Comparison of ENCODE assay signal across 1 cellular context in the genomic region with DNA sequence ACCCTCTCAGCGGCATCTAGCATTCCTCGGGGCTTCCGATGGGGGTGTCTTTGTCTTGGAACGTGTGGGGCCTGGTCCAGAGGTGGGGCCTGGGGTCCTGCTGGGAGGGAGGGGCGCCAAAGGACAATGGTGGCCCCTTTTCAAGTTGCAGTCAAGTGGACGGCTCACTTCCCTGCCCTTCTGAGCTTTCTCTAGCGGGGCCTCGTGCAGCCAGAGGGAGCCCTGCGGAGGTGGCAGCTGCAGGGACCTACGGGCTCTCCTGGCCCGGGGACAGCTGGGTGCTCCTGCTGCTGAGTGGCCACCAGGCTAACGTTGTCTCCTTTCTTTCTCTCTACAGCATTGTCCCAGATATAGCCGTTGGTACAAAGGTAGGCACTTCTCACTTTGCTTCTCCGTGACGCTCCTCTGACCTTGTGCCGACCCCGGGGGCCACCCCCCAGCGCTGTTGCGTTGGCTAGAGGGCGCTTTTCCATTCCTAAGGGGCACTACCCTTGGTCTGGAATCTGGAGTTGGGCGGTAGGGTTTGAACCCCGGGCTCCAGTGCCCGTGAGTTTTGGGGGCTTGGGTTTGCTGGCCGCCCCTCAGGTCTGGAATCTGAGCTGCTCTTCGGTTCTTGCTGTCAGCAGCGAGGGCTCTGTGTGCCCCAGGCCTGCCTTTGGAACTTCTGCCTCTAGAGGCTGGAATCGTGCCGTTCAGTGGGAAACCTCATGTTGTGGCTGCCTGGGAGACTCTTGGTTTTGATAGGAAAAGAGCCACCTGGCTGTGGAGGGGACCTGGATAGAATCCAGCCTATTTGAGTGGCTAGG.
TF ChIP-seq lines count a peak whose summit lies in the region.

No MANE protein-coding gene starts in this region.

TF ChIP-seq in K562, 482 proteins besides CTCF, POLR2A, EP300 and RAD21 (continued from another document):
- TF ChIP-seq, protein P1, sequence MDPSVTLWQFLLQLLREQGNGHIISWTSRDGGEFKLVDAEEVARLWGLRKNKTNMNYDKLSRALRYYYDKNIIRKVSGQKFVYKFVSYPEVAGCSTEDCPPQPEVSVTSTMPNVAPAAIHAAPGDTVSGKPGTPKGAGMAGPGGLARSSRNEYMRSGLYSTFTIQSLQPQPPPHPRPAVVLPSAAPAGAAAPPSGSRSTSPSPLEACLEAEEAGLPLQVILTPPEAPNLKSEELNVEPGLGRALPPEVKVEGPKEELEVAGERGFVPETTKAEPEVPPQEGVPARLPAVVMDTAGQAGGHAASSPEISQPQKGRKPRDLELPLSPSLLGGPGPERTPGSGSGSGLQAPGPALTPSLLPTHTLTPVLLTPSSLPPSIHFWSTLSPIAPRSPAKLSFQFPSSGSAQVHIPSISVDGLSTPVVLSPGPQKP (CRISPR knock-in tag; IDR thresholded peaks at IDR 0.05), result no peak
- TF ChIP-seq MEF2A (IDR thresholded peaks at IDR 0.05; ENCODE audit: control insufficient read depth, low read depth, low read length), result no peak
- TF ChIP-seq MTA3 (IDR thresholded peaks at IDR 0.05; ENCODE audit: borderline replicate concordance), result no peak; the same call in 1 of the 2 replicates
- TF ChIP-seq SOX6 (IDR thresholded peaks at IDR 0.05), result no peak
- no peak for TF ChIP-seq ZFP30 (CRISPR knock-in tag; IDR thresholded peaks at IDR 0.05; ENCODE audit: borderline replicate concordance)
- no peak for TF ChIP-seq HLTF (IDR thresholded peaks at IDR 0.05)
- no peak for TF ChIP-seq PTRF (tag; IDR thresholded peaks at IDR 0.05)
- TF ChIP-seq, protein P2, sequence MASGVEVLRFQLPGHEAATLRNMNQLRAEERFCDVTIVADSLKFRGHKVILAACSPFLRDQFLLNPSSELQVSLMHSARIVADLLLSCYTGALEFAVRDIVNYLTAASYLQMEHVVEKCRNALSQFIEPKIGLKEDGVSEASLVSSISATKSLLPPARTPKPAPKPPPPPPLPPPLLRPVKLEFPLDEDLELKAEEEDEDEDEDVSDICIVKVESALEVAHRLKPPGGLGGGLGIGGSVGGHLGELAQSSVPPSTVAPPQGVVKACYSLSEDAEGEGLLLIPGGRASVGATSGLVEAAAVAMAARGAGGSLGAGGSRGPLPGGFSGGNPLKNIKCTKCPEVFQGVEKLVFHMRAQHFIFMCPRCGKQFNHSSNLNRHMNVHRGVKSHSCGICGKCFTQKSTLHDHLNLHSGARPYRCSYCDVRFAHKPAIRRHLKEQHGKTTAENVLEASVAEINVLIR (CRISPR knock-in tag; IDR thresholded peaks at IDR 0.05), result no peak
- TF ChIP-seq, protein P3, sequence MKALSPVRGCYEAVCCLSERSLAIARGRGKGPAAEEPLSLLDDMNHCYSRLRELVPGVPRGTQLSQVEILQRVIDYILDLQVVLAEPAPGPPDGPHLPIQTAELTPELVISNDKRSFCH (CRISPR knock-in tag; IDR thresholded peaks at IDR 0.05), result no peak
- TF ChIP-seq, protein P3 (tag; IDR thresholded peaks at IDR 0.05), result no peak
- TF ChIP-seq SMC3 (conservative IDR thresholded peaks at IDR 0.05; ENCODE audit: insufficient read depth, low read depth, low read length), result no peak
- TF ChIP-seq, protein P4, sequence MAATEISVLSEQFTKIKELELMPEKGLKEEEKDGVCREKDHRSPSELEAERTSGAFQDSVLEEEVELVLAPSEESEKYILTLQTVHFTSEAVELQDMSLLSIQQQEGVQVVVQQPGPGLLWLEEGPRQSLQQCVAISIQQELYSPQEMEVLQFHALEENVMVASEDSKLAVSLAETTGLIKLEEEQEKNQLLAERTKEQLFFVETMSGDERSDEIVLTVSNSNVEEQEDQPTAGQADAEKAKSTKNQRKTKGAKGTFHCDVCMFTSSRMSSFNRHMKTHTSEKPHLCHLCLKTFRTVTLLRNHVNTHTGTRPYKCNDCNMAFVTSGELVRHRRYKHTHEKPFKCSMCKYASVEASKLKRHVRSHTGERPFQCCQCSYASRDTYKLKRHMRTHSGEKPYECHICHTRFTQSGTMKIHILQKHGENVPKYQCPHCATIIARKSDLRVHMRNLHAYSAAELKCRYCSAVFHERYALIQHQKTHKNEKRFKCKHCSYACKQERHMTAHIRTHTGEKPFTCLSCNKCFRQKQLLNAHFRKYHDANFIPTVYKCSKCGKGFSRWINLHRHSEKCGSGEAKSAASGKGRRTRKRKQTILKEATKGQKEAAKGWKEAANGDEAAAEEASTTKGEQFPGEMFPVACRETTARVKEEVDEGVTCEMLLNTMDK (IDR thresholded peaks at IDR 0.05; ENCODE audit: borderline replicate concordance, insufficient read depth, low read depth, low read length, poor library complexity, severe bottlenecking), result no peak
- TF ChIP-seq, protein P5, sequence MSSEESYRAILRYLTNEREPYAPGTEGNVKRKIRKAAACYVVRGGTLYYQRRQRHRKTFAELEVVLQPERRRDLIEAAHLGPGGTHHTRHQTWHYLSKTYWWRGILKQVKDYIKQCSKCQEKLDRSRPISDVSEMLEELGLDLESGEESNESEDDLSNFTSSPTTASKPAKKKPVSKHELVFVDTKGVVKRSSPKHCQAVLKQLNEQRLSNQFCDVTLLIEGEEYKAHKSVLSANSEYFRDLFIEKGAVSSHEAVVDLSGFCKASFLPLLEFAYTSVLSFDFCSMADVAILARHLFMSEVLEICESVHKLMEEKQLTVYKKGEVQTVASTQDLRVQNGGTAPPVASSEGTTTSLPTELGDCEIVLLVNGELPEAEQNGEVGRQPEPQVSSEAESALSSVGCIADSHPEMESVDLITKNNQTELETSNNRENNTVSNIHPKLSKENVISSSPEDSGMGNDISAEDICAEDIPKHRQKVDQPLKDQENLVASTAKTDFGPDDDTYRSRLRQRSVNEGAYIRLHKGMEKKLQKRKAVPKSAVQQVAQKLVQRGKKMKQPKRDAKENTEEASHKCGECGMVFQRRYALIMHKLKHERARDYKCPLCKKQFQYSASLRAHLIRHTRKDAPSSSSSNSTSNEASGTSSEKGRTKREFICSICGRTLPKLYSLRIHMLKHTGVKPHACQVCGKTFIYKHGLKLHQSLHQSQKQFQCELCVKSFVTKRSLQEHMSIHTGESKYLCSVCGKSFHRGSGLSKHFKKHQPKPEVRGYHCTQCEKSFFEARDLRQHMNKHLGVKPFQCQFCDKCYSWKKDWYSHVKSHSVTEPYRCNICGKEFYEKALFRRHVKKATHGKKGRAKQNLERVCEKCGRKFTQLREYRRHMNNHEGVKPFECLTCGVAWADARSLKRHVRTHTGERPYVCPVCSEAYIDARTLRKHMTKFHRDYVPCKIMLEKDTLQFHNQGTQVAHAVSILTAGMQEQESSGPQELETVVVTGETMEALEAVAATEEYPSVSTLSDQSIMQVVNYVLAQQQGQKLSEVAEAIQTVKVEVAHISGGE (CRISPR knock-in tag; IDR thresholded peaks at IDR 0.05), result no peak
- TF ChIP-seq ZBTB8A (IDR thresholded peaks at IDR 0.05; ENCODE audit: partially characterized antibody), result no peak
- TF ChIP-seq, protein P6, sequence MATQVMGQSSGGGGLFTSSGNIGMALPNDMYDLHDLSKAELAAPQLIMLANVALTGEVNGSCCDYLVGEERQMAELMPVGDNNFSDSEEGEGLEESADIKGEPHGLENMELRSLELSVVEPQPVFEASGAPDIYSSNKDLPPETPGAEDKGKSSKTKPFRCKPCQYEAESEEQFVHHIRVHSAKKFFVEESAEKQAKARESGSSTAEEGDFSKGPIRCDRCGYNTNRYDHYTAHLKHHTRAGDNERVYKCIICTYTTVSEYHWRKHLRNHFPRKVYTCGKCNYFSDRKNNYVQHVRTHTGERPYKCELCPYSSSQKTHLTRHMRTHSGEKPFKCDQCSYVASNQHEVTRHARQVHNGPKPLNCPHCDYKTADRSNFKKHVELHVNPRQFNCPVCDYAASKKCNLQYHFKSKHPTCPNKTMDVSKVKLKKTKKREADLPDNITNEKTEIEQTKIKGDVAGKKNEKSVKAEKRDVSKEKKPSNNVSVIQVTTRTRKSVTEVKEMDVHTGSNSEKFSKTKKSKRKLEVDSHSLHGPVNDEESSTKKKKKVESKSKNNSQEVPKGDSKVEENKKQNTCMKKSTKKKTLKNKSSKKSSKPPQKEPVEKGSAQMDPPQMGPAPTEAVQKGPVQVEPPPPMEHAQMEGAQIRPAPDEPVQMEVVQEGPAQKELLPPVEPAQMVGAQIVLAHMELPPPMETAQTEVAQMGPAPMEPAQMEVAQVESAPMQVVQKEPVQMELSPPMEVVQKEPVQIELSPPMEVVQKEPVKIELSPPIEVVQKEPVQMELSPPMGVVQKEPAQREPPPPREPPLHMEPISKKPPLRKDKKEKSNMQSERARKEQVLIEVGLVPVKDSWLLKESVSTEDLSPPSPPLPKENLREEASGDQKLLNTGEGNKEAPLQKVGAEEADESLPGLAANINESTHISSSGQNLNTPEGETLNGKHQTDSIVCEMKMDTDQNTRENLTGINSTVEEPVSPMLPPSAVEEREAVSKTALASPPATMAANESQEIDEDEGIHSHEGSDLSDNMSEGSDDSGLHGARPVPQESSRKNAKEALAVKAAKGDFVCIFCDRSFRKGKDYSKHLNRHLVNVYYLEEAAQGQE (CRISPR knock-in tag; IDR thresholded peaks at IDR 0.05; ENCODE audit: low read depth), result no peak
- no peak for TF ChIP-seq ZFP36 (IDR thresholded peaks at IDR 0.05; ENCODE audit: low read depth, low read length, partially characterized antibody)
- TF ChIP-seq CXXC5 (CRISPR knock-in tag; IDR thresholded peaks at IDR 0.05), result peak; percentile 32; the same call in 1 of the 2 replicates
- no peak for TF ChIP-seq RHOXF2B (CRISPR knock-in tag; conservative IDR thresholded peaks at IDR 0.05)
- no peak for TF ChIP-seq ZNF12 (CRISPR knock-in tag; IDR thresholded peaks at IDR 0.05)
- no peak for TF ChIP-seq TOE1 (IDR thresholded peaks at IDR 0.05; ENCODE audit: borderline replicate concordance)
- 0 out of 2 replicates have a peak, but pooled peaks have one; percentile 41 for TF ChIP-seq TOE1 (CRISPR knock-in tag; IDR thresholded peaks at IDR 0.05; ENCODE audit: borderline replicate concordance, low read depth)
- no peak for TF ChIP-seq TFAM (CRISPR knock-in tag; conservative IDR thresholded peaks at IDR 0.05)
- TF ChIP-seq, protein P7, sequence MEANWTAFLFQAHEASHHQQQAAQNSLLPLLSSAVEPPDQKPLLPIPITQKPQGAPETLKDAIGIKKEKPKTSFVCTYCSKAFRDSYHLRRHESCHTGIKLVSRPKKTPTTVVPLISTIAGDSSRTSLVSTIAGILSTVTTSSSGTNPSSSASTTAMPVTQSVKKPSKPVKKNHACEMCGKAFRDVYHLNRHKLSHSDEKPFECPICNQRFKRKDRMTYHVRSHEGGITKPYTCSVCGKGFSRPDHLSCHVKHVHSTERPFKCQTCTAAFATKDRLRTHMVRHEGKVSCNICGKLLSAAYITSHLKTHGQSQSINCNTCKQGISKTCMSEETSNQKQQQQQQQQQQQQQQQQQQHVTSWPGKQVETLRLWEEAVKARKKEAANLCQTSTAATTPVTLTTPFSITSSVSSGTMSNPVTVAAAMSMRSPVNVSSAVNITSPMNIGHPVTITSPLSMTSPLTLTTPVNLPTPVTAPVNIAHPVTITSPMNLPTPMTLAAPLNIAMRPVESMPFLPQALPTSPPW (CRISPR knock-in tag; IDR thresholded peaks at IDR 0.05), result peak; percentile 54
- no peak for TF ChIP-seq BACH1 (tag; IDR thresholded peaks at IDR 0.05)
- TF ChIP-seq, protein P8, sequence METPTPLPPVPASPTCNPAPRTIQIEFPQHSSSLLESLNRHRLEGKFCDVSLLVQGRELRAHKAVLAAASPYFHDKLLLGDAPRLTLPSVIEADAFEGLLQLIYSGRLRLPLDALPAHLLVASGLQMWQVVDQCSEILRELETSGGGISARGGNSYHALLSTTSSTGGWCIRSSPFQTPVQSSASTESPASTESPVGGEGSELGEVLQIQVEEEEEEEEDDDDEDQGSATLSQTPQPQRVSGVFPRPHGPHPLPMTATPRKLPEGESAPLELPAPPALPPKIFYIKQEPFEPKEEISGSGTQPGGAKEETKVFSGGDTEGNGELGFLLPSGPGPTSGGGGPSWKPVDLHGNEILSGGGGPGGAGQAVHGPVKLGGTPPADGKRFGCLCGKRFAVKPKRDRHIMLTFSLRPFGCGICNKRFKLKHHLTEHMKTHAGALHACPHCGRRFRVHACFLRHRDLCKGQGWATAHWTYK (CRISPR knock-in tag; IDR thresholded peaks at IDR 0.05), result no peak
